In genomic region chr1:114054148-114054547, GRCh38 we compare ENCODE assay signal across 26 cellular contexts.
"Had no signal": no experiment of that assay in that cellular context is flagged by ENCODE, and none has a peak within 500 bp of the region (broad histone marks: within the 10 kb centered on the region; RNA-seq: fewer than 3 reads in every experiment).

No MANE protein-coding gene starts in this region.

- H3K27ac ChIP-seq: esophagus squamous epithelium, heart right ventricle, lower lobe of right lung, prostate gland, right atrium auricular region, sigmoid colon, stomach, thyroid gland had no signal

- H3K9me3 ChIP-seq: lower lobe of right lung, prostate gland, stomach, thyroid gland had no signal

- FAIRE-seq: endometrium had no signal

- H3K4me3 ChIP-seq: esophagus squamous epithelium, heart right ventricle, lower lobe of right lung, prostate gland, right atrium auricular region, sigmoid colon, stomach, thyroid gland had no signal

- ATAC-seq: effector memory CD8-positive, alpha-beta T cell; heart right ventricle; left ventricle myocardium superior; lower lobe of right lung; naive thymus-derived CD8-positive, alpha-beta T cell; stimulated activated effector memory CD8-positive, alpha-beta T cell treated with anti-CD3 and anti-CD28 coated beads, Interleukin-12 subunit alpha, Interleukin-12 subunit beta, amount 100 ng/mL, for 72 hours had no signal

- H3K36me3 ChIP-seq: esophagus squamous epithelium, heart right ventricle, lower lobe of right lung, prostate gland, right atrium auricular region, sigmoid colon, stomach, thyroid gland had no signal

- H3K27me3 ChIP-seq: esophagus squamous epithelium, right atrium auricular region, sigmoid colon, stomach, thyroid gland had no signal

- H3K4me1 ChIP-seq: esophagus squamous epithelium, heart right ventricle, lower lobe of right lung, prostate gland, right atrium auricular region, sigmoid colon, stomach, thyroid gland had no signal

- DNase-seq: cortex of kidney; effector memory CD8-positive, alpha-beta T cell; erythroblast; esophagus squamous epithelium; foreskin melanocyte; glutamatergic neuron; heart right ventricle; hippocampal formation; immature natural killer cell; islet precursor cell; kidney glomerular epithelial cell; left ventricle myocardium superior; lower lobe of right lung; naive thymus-derived CD8-positive, alpha-beta T cell; nephron progenitor cell; nucleus accumbens; sigmoid colon; stimulated activated CD4-positive, alpha-beta T cell treated with anti-CD3 and anti-CD28 coated beads, Interleukin-2, amount 100 ng/mL, for 24 hours; stimulated activated CD4-positive, alpha-beta T cell treated with anti-CD3 and anti-CD28 coated beads, Interleukin-4, amount 100 ng/mL, for 24 hours; stimulated activated naive CD4-positive, alpha-beta T cell treated with Interleukin-2 at 50 U/mL for 16 hours; stomach; thyroid gland had no signal
